ENCODE assay signal across 18 cellular contexts in genomic region chr4:184189966-184190365, GRCh38. TPM values are rescaled to one million over a fixed set of nuclear protein-coding genes. Genes with fewer than 3 reads are reported as not detected.
"Had no signal": no experiment of that assay in that cellular context is flagged by ENCODE, and none has a peak within 500 bp of the region (broad histone marks: within the 10 kb centered on the region; RNA-seq: fewer than 3 reads in every experiment).

No MANE protein-coding gene starts in this region.

- H3K79me2 ChIP-seq: parathyroid adenoma had no signal

- H3K4me1 ChIP-seq: ascending aorta, parathyroid adenoma, SJCRH30, suprapubic skin had no signal

- H2AFZ ChIP-seq: parathyroid adenoma had no signal

- H3K4me3 ChIP-seq: ascending aorta, sigmoid colon, SJCRH30, suprapubic skin, upper lobe of left lung had no signal

- H3K36me3 ChIP-seq: ascending aorta, neutrophil, sigmoid colon, SJCRH30, suprapubic skin, upper lobe of left lung had no signal

- DNase-seq: activated CD4-positive, alpha-beta T cell treated with anti-CD3 and anti-CD28 coated beads, Interleukin-2, amount 10 ng/mL, durations not matched to agents 7 days and 5 days; activated CD8-positive, alpha-beta T cell treated with anti-CD3 and anti-CD28 coated beads, Interleukin-2, amount 10 ng/mL, durations not matched to agents 7 days and 5 days; activated naive CD4-positive, alpha-beta T cell treated with Interleukin-2 at 50 U/mL for 16 hours; activated T-cell treated with anti-CD3 and anti-CD28 coated beads, Interleukin-2, amount 50 U/mL, for 24 hours; endodermal cell; foreskin melanocyte; kidney; mesendoderm; naive thymus-derived CD8-positive, alpha-beta T cell; sigmoid colon; SJCRH30; stimulated activated naive B cell treated with anti-CD40 and anti-IgM and Interleukin-4, amounts not matched to agents 10 μg/mL and 1 μg/mL and 100 μg/mL, for 72 hours; upper lobe of left lung had no signal

- ATAC-seq: activated CD8-positive, alpha-beta T cell treated with anti-CD3 and anti-CD28 coated beads, Interleukin-2, amount 10 ng/mL, durations not matched to agents 7 days and 5 days; naive thymus-derived CD8-positive, alpha-beta T cell; stimulated activated naive B cell treated with anti-CD40 and anti-IgM and Interleukin-4, amounts not matched to agents 10 μg/mL and 1 μg/mL and 100 μg/mL, for 72 hours had no signal

- H3K9me3 ChIP-seq: ascending aorta, neutrophil, SJCRH30, suprapubic skin, upper lobe of left lung had no signal

- H3K9ac ChIP-seq: parathyroid adenoma had no signal

- H3K27me3 ChIP-seq: ascending aorta, neutrophil, sigmoid colon, SJCRH30, suprapubic skin, upper lobe of left lung had no signal

- H3K27ac ChIP-seq: ascending aorta, neutrophil, parathyroid adenoma, sigmoid colon, SJCRH30, suprapubic skin, upper lobe of left lung had no signal

RNA-seq across cellular contexts. Expression of gene ENPP6, which starts 27.7 kb away (rescaled TPM):
- total RNA-seq: ascending aorta; epithelial cell of proximal tubule; naive thymus-derived CD8-positive, alpha-beta T cell; SJCRH30; suprapubic skin had no signal
